8 cellular contexts compared by ENCODE assay signal in the genomic region with DNA sequence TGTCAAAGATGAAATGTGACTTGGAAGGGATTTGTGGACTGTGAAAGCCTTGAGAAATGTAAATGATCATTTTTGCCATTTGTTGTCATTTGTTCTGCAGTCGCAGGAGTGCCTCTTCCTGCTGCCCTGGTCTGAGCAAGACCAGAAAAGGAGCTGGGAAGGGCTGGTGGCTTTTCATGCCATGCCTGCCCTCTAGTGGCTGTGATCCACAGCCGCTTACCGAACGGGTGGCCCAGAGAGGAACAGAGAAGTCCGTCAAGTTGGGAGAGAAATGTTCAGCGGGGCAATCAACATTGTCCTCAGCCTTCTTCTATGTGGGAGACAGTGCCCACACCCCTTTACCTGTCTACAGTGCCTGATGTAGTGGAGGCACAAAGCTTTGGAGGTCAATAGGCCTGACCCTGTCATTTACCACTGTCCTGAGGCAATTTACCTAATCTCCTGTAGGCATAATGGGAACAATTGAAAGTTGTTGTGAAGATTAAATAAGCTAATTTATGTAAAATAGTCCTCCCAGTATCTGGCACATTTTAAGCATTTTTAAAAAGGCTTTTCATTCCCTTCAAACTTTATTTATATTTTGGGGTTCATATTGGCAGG.
DNase-seq lines count a peak whose midpoint lies in the region; ATAC-seq and TF ChIP-seq lines count a peak whose summit lies in the region.

No MANE protein-coding gene starts in this region.

- DNase-seq in 8988T = peak; percentile 61
- peak; percentile 60 for DNase-seq in GM13976 (ENCODE audit: low spot score)
- peak; percentile 52 for DNase-seq in NCI-H1105 treated with DMSO at 0.1 percent for 48 hours (lab: John Stamatoyannopoulos, UW)
- DNase-seq in T-helper 17 cell = peak; percentile 18 to 29 (median 26)
- peak; percentile 75 to 80 (median 76) for DNase-seq in body of pancreas
- peak; percentile 87 for DNase-seq in iPS-NIHi11 (ENCODE audit: low spot score)
- DNase-seq in stimulated activated CD4-positive, alpha-beta T cell treated with anti-CD3 and anti-CD28 coated beads, Interleukin-12 subunit alpha, Interleukin-12 subunit beta, amount 100 ng/mL, for 48 hours (ENCODE audit: low read depth in 2 of 3, low spot score in 1 of 3) = peak; percentile 26 to 47 (median 45)

- TF ChIP-seq POLR2A in body of pancreas (IDR thresholded peaks at IDR 0.05) = no peak

- 1 to 2% methylated on average over 6 of the region's 6 CpGs for WGBS in body of pancreas, 2 donors

- no peaks in the 10 kb centered on the region for H3K36me3 ChIP-seq in body of pancreas (replicated peaks in 1 of 2; ENCODE audit: insufficient read depth in 1 of 2, low read depth in 2 of 2)

- H3K27me3 ChIP-seq in body of pancreas = no peaks in the 10 kb centered on the region

- intact Hi-C loops in body of pancreas (cut with DNase I) = loop anchor here (10.0 kb wide), 1 partner anchor 189 kb away; no protein-coding TSS in a partner anchor

- TF ChIP-seq CTCF in GM13976 (IDR thresholded peaks at IDR 0.05; ENCODE audit: borderline replicate concordance, control extremely low read depth, extremely low read depth, insufficient read depth, missing control alignments) = peak; percentile 94
- peak; percentile 72 to 84 (median 77) for TF ChIP-seq CTCF in body of pancreas (IDR thresholded peaks at IDR 0.05)

- H3K27ac Mint-ChIP-seq in T-helper 17 cell = no peak overlapping the region

- in situ Hi-C loops in GM13976 (cut with MboI; ENCODE audit: low sequenced_read_pairs, unreplicated experiment) = loop anchor here (10.0 kb wide), 1 partner anchor 189 kb away; no protein-coding TSS in a partner anchor

- H3K4me1 ChIP-seq in body of pancreas = peaks cover 3% of the 10 kb centered on the region

- peaks cover 4% of the 10 kb centered on the region for H3K36me3 Mint-ChIP-seq in T-helper 17 cell (ENCODE audit: low read depth)

- H3K4me3 ChIP-seq in body of pancreas = no peak overlapping the region

- H3K9me3 ChIP-seq in T-helper 17 cell (ENCODE audit: control insufficient read depth, low read length, poor library complexity, severe bottlenecking) = no peaks in the 10 kb centered on the region
- H3K9me3 ChIP-seq in body of pancreas = no peaks in the 10 kb centered on the region

- H3K4me1 Mint-ChIP-seq in T-helper 17 cell = peaks cover 4% of the 10 kb centered on the region

- H3K4me3 Mint-ChIP-seq in T-helper 17 cell = no peak overlapping the region

- peaks cover 20% of the 10 kb centered on the region for H3K27me3 Mint-ChIP-seq in T-helper 17 cell

- ATAC-seq in HG02763 (IDR thresholded peaks at IDR 0.05; ENCODE audit: unreplicated experiment) = peak; percentile 97
- peak; percentile 83 for ATAC-seq in T-helper 17 cell
- ATAC-seq in body of pancreas = peak; percentile 89

- no peak overlapping the region for H3K27ac ChIP-seq in body of pancreas

Comparison
In these comparisons a context has a peak if more than half of its experiments do, and no peak if none do; other contexts are left out.
1. DNase-seq: peak in every context shown above with its lines; median percentile 87 in iPS-NIHi11; 76 in body of pancreas; 61 in 8988T; 60 in GM13976; 52 in NCI-H1105 treated with DMSO at 0.1 percent for 48 hours; 45 in stimulated activated CD4-positive, alpha-beta T cell treated with anti-CD3 and anti-CD28 coated beads, Interleukin-12 subunit alpha, Interleukin-12 subunit beta, amount 100 ng/mL, for 48 hours; 26 in T-helper 17 cell.